9 cellular contexts compared by ENCODE assay signal in genomic region chr6:166341915-166342292, GRCh38. TPM values are rescaled to one million over a fixed set of nuclear protein-coding genes. Genes with fewer than 3 reads are reported as not detected.
DNase-seq lines count a peak whose midpoint lies in the region; TF ChIP-seq lines count a peak whose summit lies in the region.
"Had no signal": no experiment of that assay in that cellular context is flagged by ENCODE, and none has a peak within 500 bp of the region (broad histone marks: within the 10 kb centered on the region; RNA-seq: fewer than 3 reads in every experiment).

No MANE protein-coding gene starts in this region.

- H3K4me1 Mint-ChIP-seq in T-helper 2 cell treated with Interferon-gamma antibody and Interleukin-4, amounts not matched to agents 5 μg/mL and 100 μg/mL, for 36 hours (ENCODE audit: low read depth): peaks cover 14% of the 10 kb centered on the region
- peaks cover 11% of the 10 kb centered on the region for H3K4me1 Mint-ChIP-seq in activated CD4-positive, alpha-beta memory T cell treated with anti-CD3 and anti-CD28 coated beads for 36 hours (ENCODE audit: low read depth)

- no peaks in the 10 kb centered on the region for H3K36me3 ChIP-seq in rectal smooth muscle tissue (ENCODE audit: control insufficient read depth, insufficient read depth, low read length)

- CTCF ChIA-PET in activated CD4-positive, alpha-beta memory T cell treated with anti-CD3 and anti-CD28 coated beads for 36 hours (lab: Charles Lee): interaction anchor here (0.6 to 1.8 kb wide), 5 partner anchors 29 to 59 kb away, joined by 4 to 9 read pairs (median 5); no protein-coding TSS in a partner anchor

- no peaks in the 10 kb centered on the region for H3K27me3 ChIP-seq in rectal smooth muscle tissue (ENCODE audit: control insufficient read depth, insufficient read depth, low read length)

- H3K27me3 Mint-ChIP-seq in T-helper 2 cell treated with Interferon-gamma antibody and Interleukin-4, amounts not matched to agents 5 μg/mL and 100 μg/mL, for 36 hours (ENCODE audit: low read depth): peaks cover 2% of the 10 kb centered on the region
- H3K27me3 Mint-ChIP-seq in activated CD4-positive, alpha-beta memory T cell treated with anti-CD3 and anti-CD28 coated beads for 36 hours: no peaks in the 10 kb centered on the region

- H3K9me3 Mint-ChIP-seq in T-helper 2 cell treated with Interferon-gamma antibody and Interleukin-4, amounts not matched to agents 5 μg/mL and 100 μg/mL, for 36 hours: no peaks in the 10 kb centered on the region
- H3K9me3 Mint-ChIP-seq in activated CD4-positive, alpha-beta memory T cell treated with anti-CD3 and anti-CD28 coated beads for 36 hours: no peaks in the 10 kb centered on the region

- peak overlapping the region; percentile 85 for H3K27ac ChIP-seq in rectal smooth muscle tissue (ENCODE audit: low read depth, low read length)

- POLR2A ChIA-PET in activated CD4-positive, alpha-beta memory T cell treated with anti-CD3 and anti-CD28 coated beads for 36 hours (lab: Charles Lee): interaction anchor here (1.0 to 2.2 kb wide), 3 partner anchors 8 to 42 kb away, joined by 3 to 6 read pairs (median 3); no protein-coding TSS in a partner anchor

- peak overlapping the region; percentile 91 for H3K27ac Mint-ChIP-seq in T-helper 2 cell treated with Interferon-gamma antibody and Interleukin-4, amounts not matched to agents 5 μg/mL and 100 μg/mL, for 36 hours
- peak overlapping the region; percentile 79 for H3K27ac Mint-ChIP-seq in activated CD4-positive, alpha-beta memory T cell treated with anti-CD3 and anti-CD28 coated beads for 36 hours

- H3K4me3 ChIP-seq in foreskin fibroblast (ENCODE audit: low read depth in 1 of 2, low read length in 2 of 2): peak overlapping the region; percentile 76 to 92
- peak overlapping the region; percentile 96 for H3K4me3 ChIP-seq in rectal smooth muscle tissue (ENCODE audit: low read length)

- intact Hi-C loops in activated CD4-positive, alpha-beta memory T cell treated with anti-CD3 and anti-CD28 coated beads for 36 hours (cut with micrococcal nuclease): loop anchor here (1.0 to 5.0 kb wide), 5 partner anchors 9 to 285 kb away; partner anchors contain the start of gene RPS6KA2

- no peak for DNase-seq in T-helper 2 cell treated with Interferon-gamma antibody and Interleukin-4, amounts not matched to agents 5 μg/mL and 100 μg/mL, for 36 hours (ENCODE audit: low spot score)
- DNase-seq in T-helper 2 cell (no peak), foreskin fibroblast (peak in 1 of 2 donors; percentile 21), iPS-NIHi11 (ENCODE audit: low spot score) (no peak), NCI-H510A (lab: John Stamatoyannopoulos, UW) (no peak), GM19240 (ENCODE audit: insufficient read length, low spot score) (no peak)
- DNase-seq in activated CD4-positive, alpha-beta memory T cell treated with anti-CD3 and anti-CD28 coated beads for 36 hours: no peak

- H3K4me3 Mint-ChIP-seq in T-helper 2 cell treated with Interferon-gamma antibody and Interleukin-4, amounts not matched to agents 5 μg/mL and 100 μg/mL, for 36 hours: peak overlapping the region; percentile 86
- peak overlapping the region; percentile 83 for H3K4me3 Mint-ChIP-seq in activated CD4-positive, alpha-beta memory T cell treated with anti-CD3 and anti-CD28 coated beads for 36 hours

- peaks cover 12% of the 10 kb centered on the region for H3K36me3 Mint-ChIP-seq in T-helper 2 cell treated with Interferon-gamma antibody and Interleukin-4, amounts not matched to agents 5 μg/mL and 100 μg/mL, for 36 hours (ENCODE audit: low read depth)
- peaks cover 8% of the 10 kb centered on the region for H3K36me3 Mint-ChIP-seq in activated CD4-positive, alpha-beta memory T cell treated with anti-CD3 and anti-CD28 coated beads for 36 hours

- peaks cover 4% of the 10 kb centered on the region for H3K4me1 ChIP-seq in rectal smooth muscle tissue (ENCODE audit: control insufficient read depth, insufficient read depth, low read length)

- peak overlapping the region; percentile 95 for H3K9ac ChIP-seq in rectal smooth muscle tissue (ENCODE audit: low read length)

- TF ChIP-seq CTCF in foreskin fibroblast (IDR thresholded peaks at IDR 0.05; ENCODE audit: low read depth, low read length): no peak

RNA-seq across cellular contexts. Expression of gene SFT2D1, which starts 0.4 kb away (rescaled TPM):
- total RNA-seq in activated CD4-positive, alpha-beta memory T cell treated with anti-CD3 and anti-CD28 coated beads for 36 hours: 10 to 100 TPM; 57.2 to 59.5 TPM

RNA-seq across cellular contexts. Expression of gene PRR18, which starts 33.7 kb away (rescaled TPM):
- total RNA-seq in activated CD4-positive, alpha-beta memory T cell treated with anti-CD3 and anti-CD28 coated beads for 36 hours: under 1 TPM in 1 of 2 experiments, not detected in 1; 0.17 TPM
- total RNA-seq: dermis microvascular lymphatic vessel endothelial cell had no signal

RNA-seq across cellular contexts. Expression of gene MPC1, which starts 40.8 kb away (rescaled TPM):
- total RNA-seq in activated CD4-positive, alpha-beta memory T cell treated with anti-CD3 and anti-CD28 coated beads for 36 hours: 10 to 100 TPM; 22.5 to 22.9 TPM
